Comparison of ENCODE assay signal across 16 cellular contexts in genomic region chr5:131064669-131065371, GRCh38.
DNase-seq lines count a peak whose midpoint lies in the region; ATAC-seq and TF ChIP-seq lines count a peak whose summit lies in the region.
"Had no signal": no experiment of that assay in that cellular context is flagged by ENCODE, and none has a peak within 500 bp of the region (broad histone marks: within the 10 kb centered on the region; RNA-seq: fewer than 3 reads in every experiment).

No MANE protein-coding gene starts in this region.

- peak in 2 of 3 experiments; percentile 9 to 78 for DNase-seq in NCI-H1417 (lab: John Stamatoyannopoulos, UW)
- DNase-seq in NCI-H1417 treated with DMSO at 0.1 percent for 48 hours (lab: John Stamatoyannopoulos, UW), result no peak
- DNase-seq in NB4 (ENCODE audit: low read depth), result peak; percentile 49
- no peak for DNase-seq in central memory CD8-positive, alpha-beta T cell (ENCODE audit: low spot score in 2 of 2)
- DNase-seq in posterior vena cava (ENCODE audit: low spot score), result no peak
- DNase-seq in islet precursor cell, result no peak
- DNase-seq: cerebellar nuclear complex, left ventricle myocardium superior, NCI-H446, transverse colon had no signal

- H3K36me3 Mint-ChIP-seq in central memory CD8-positive, alpha-beta T cell (ENCODE audit: insufficient read depth), result peaks cover 7% of the 10 kb centered on the region

- peaks cover 6% of the 10 kb centered on the region for H3K9me3 Mint-ChIP-seq in central memory CD8-positive, alpha-beta T cell

- no peak for TF ChIP-seq CTCF in NB4 (IDR thresholded peaks at IDR 0.05; ENCODE audit: low read depth, low read length)

- no peak for TF ChIP-seq POLR2A in NB4 (IDR thresholded peaks at IDR 0.05; ENCODE audit: extremely low read depth, insufficient read length)

- ATAC-seq in GM18502 (IDR thresholded peaks at IDR 0.05; ENCODE audit: poor library complexity, unreplicated experiment) (peak; percentile 57), GM21367 (IDR thresholded peaks at IDR 0.05; ENCODE audit: unreplicated experiment) (no peak)
- ATAC-seq in central memory CD8-positive, alpha-beta T cell (replicated peaks; ENCODE audit: extremely low read depth, poor library complexity, severe bottlenecking), result no peak
- ATAC-seq: K562, left ventricle myocardium superior had no signal

- no peaks in the 10 kb centered on the region for H3K27me3 Mint-ChIP-seq in central memory CD8-positive, alpha-beta T cell

- H3K4me1 Mint-ChIP-seq in central memory CD8-positive, alpha-beta T cell, result peaks cover 48% of the 10 kb centered on the region

- intact Hi-C loops in posterior vena cava (cut with DNase I), result no loop called here

- no peak overlapping the region for H3K4me3 ChIP-seq in NB4 (ENCODE audit: low read depth, low read length)
- H3K4me3 ChIP-seq: hepatocyte, K562, skin epidermis, transverse colon had no signal

- H3K27ac Mint-ChIP-seq in central memory CD8-positive, alpha-beta T cell (ENCODE audit: low read depth), result peak overlapping the region; percentile 22

- peak overlapping the region; percentile 2 for H3K4me3 Mint-ChIP-seq in central memory CD8-positive, alpha-beta T cell
- H3K4me3 Mint-ChIP-seq: neural crest cell had no signal

Comparison
In these comparisons a context has a peak if more than half of its experiments do, and no peak if none do; other contexts are left out.
1. DNase-seq: peak in NCI-H1417 (2 of 3) and NB4 (single experiment); none in NCI-H1417 treated with DMSO at 0.1 percent for 48 hours (single experiment), central memory CD8-positive, alpha-beta T cell (0 of 2), posterior vena cava (single experiment) and islet precursor cell (single experiment).